ENCODE assay signal across 8 cellular contexts in the genomic region with DNA sequence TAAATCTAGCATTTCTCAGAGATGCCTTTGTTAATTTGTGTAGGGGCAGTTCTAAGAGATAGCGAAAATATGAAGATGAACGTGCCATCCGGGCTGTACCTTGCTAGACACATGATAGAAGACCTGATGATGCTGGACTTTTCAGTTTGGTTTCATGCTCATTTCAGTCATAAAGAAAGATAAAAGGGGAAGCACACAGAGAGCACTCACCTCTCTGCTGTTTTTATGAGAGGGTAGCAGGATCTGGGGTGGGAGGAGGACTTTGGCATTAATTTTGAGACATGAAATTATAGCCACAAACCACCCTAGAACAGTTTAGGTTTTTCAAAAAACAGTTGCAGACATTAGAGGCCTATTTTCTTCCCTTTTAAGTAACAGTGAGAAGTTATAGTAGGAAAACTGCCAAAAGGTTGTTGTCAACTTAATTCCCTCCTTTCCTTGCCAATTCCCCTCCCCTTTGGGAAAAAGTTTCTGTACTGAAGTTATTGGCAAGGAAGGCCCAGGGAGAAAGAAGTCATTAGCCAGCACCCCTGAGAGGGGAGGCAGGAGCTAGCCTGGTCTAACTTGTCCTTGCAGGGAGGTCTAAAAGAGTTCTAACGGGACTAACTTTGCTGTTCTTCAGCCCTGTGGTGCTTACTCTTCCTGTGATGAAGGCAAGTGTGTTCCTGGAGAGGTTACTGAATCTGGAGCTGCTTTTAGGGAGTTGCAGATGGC. TPM values are rescaled to one million over a fixed set of nuclear protein-coding genes. Genes with fewer than 3 reads are reported as not detected.
A peak's percentile ranks its signal among the peaks of the same experiment; 100 is the strongest.
DNase-seq lines count a peak whose midpoint lies in the region; ATAC-seq, FAIRE-seq and TF ChIP-seq lines count a peak whose summit lies in the region.

No MANE protein-coding gene starts in this region.

- peaks cover 26% of the 10 kb centered on the region for H3K4me1 ChIP-seq in A549
- peaks cover 4 to 13% of the 10 kb centered on the region in 2 donors for H3K4me1 ChIP-seq in ascending aorta

- no peak overlapping the region for H3K4me3 Mint-ChIP-seq in natural killer cell

- intact Hi-C loops in ascending aorta (cut with DNase I), result no loop called here
- intact Hi-C loops in natural killer cell (cut with micrococcal nuclease), result no loop called here

- H3K9me3 Mint-ChIP-seq in natural killer cell, result no peaks in the 10 kb centered on the region

- 0 out of 3 replicates have a peak overlapping the region, but pooled peaks have one; percentile 73 for H3K4me2 ChIP-seq in A549

- peaks cover 0 to 2% of the 10 kb centered on the region in 2 donors for H3K27me3 Mint-ChIP-seq in natural killer cell (ENCODE audit: low read depth in 2 of 2)

- CTCF ChIA-PET in A549 (lab: Yijun Ruan, JAX), result interaction anchor here (1.0 to 2.0 kb wide), 4 partner anchors 23 to 32 kb away, joined by 3 to 9 read pairs (median 4); no protein-coding TSS in a partner anchor

- FAIRE-seq in A549 (lab: Jason Lieb, UNC), result no peak

- H3K9me3 ChIP-seq in A549 (no peaks in the 10 kb centered on the region), ascending aorta (no peaks in the 10 kb centered on the region)

- no peak for TF ChIP-seq POLR2A in A549 (IDR thresholded peaks at IDR 0.05; ENCODE audit: low read length)

- 92% methylated on average over 4 of the region's 4 CpGs for WGBS in A549 (ENCODE audit: missing lambda C conversion rate)

- H3K27me3 ChIP-seq in ascending aorta, result no peaks in the 10 kb centered on the region

- DNase-seq in A549 (ENCODE audit: low read depth in 1 of 2, low spot score in 1 of 2) (no peak), ascending aorta (ENCODE audit: low spot score in 2 of 2) (no peak), natural killer cell (no peak), DMS79 (lab: John Stamatoyannopoulos, UW) (no peak), kidney tubule cell (ENCODE audit: low spot score) (no peak)

- TF ChIP-seq CTCF in A549 (IDR thresholded peaks at IDR 0.05) (no peak), ascending aorta (IDR thresholded peaks at IDR 0.05) (no peak), natural killer cell (IDR thresholded peaks at IDR 0.05) (no peak)

- no peaks in the 10 kb centered on the region for H3K36me3 ChIP-seq in ascending aorta

- H3K27ac Mint-ChIP-seq in natural killer cell, result peak overlapping the region; percentile 24 to 36

- POLR2A ChIA-PET in A549 (lab: Yijun Ruan, JAX), result no interaction called here

- H3K36me3 Mint-ChIP-seq in natural killer cell, result no peaks in the 10 kb centered on the region

- TF ChIP-seq EP300 in A549 (IDR thresholded peaks at IDR 0.05), result no peak

- no peak for TF ChIP-seq RAD21 in A549 (conservative IDR thresholded peaks at IDR 0.05 in 1 of 2, IDR thresholded peaks at IDR 0.05 in 1 of 2)

- H3K4me1 Mint-ChIP-seq in natural killer cell, result peaks cover 21 to 22% of the 10 kb centered on the region in 2 donors

- H3K27ac ChIP-seq in A549, result no peak overlapping the region
- H3K27ac ChIP-seq in ascending aorta, result peak overlapping the region; percentile 99 to 100

- H3K4me3 ChIP-seq in A549, result no peak overlapping the region
- peak overlapping the region in 1 of 2 donors; percentile 96 for H3K4me3 ChIP-seq in ascending aorta

- ATAC-seq in A549 (no peak), GM19023 (IDR thresholded peaks at IDR 0.05; ENCODE audit: unreplicated experiment) (peak; percentile 67), HG03095 (IDR thresholded peaks at IDR 0.05; ENCODE audit: unreplicated experiment) (peak; percentile 81), natural killer cell (no peak), esophagus mucosa (no peak)

TF ChIP-seq in A549, 52 proteins besides CTCF, POLR2A, EP300 and RAD21:
- no peak for TF ChIP-seq RCOR1 (IDR thresholded peaks at IDR 0.05; ENCODE audit: low read depth, low read length)
- no peak for TF ChIP-seq ZC3H11A (IDR thresholded peaks at IDR 0.05)
- TF ChIP-seq CHD4 (IDR thresholded peaks at IDR 0.05; ENCODE audit: borderline replicate concordance), result no peak
- TF ChIP-seq CEBPB (IDR thresholded peaks at IDR 0.05), result no peak
- no peak for TF ChIP-seq POLR2AphosphoS2 (conservative IDR thresholded peaks at IDR 0.05; ENCODE audit: low read length)
- TF ChIP-seq, protein P1, sequence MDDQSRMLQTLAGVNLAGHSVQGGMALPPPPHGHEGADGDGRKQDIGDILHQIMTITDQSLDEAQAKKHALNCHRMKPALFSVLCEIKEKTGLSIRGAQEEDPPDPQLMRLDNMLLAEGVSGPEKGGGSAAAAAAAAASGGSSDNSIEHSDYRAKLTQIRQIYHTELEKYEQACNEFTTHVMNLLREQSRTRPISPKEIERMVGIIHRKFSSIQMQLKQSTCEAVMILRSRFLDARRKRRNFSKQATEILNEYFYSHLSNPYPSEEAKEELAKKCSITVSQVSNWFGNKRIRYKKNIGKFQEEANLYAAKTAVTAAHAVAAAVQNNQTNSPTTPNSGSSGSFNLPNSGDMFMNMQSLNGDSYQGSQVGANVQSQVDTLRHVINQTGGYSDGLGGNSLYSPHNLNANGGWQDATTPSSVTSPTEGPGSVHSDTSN (IDR thresholded peaks at IDR 0.05), result no peak
- TF ChIP-seq, protein P2, sequence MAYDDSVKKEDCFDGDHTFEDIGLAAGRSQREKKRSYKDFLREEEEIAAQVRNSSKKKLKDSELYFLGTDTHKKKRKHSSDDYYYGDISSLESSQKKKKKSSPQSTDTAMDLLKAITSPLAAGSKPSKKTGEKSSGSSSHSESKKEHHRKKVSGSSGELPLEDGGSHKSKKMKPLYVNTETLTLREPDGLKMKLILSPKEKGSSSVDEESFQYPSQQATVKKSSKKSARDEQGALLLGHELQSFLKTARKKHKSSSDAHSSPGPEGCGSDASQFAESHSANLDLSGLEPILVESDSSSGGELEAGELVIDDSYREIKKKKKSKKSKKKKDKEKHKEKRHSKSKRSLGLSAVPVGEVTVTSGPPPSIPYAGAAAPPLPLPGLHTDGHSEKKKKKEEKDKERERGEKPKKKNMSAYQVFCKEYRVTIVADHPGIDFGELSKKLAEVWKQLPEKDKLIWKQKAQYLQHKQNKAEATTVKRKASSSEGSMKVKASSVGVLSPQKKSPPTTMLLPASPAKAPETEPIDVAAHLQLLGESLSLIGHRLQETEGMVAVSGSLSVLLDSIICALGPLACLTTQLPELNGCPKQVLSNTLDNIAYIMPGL (CRISPR knock-in tag; IDR thresholded peaks at IDR 0.05; ENCODE audit: borderline replicate concordance), result no peak
- TF ChIP-seq, protein P3, sequence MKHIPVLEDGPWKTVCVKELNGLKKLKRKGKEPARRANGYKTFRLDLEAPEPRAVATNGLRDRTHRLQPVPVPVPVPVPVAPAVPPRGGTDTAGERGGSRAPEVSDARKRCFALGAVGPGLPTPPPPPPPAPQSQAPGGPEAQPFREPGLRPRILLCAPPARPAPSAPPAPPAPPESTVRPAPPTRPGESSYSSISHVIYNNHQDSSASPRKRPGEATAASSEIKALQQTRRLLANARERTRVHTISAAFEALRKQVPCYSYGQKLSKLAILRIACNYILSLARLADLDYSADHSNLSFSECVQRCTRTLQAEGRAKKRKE (CRISPR knock-in tag; IDR thresholded peaks at IDR 0.05; ENCODE audit: low read depth), result no peak
- TF ChIP-seq NFE2L2 (conservative IDR thresholded peaks at IDR 0.05; ENCODE audit: low read length), result no peak
- no peak for TF ChIP-seq CBX2 (IDR thresholded peaks at IDR 0.05; ENCODE audit: borderline replicate concordance, low read depth)
- no peak for TF ChIP-seq MAZ (IDR thresholded peaks at IDR 0.05; ENCODE audit: borderline replicate concordance, low read depth, low read length)
- no peak for TF ChIP-seq JUN (IDR thresholded peaks at IDR 0.05)
- no peak for TF ChIP-seq FOSL2 (IDR thresholded peaks at IDR 0.05)
- TF ChIP-seq FOSL2 (CRISPR knock-in tag; IDR thresholded peaks at IDR 0.05), result no peak
- no peak for TF ChIP-seq MYC (IDR thresholded peaks at IDR 0.05; ENCODE audit: borderline replicate concordance, low read length)
- TF ChIP-seq RARB (CRISPR knock-in tag; IDR thresholded peaks at IDR 0.05), result no peak
- no peak for TF ChIP-seq ZNF302 (CRISPR knock-in tag; IDR thresholded peaks at IDR 0.05)
- TF ChIP-seq, protein P4, sequence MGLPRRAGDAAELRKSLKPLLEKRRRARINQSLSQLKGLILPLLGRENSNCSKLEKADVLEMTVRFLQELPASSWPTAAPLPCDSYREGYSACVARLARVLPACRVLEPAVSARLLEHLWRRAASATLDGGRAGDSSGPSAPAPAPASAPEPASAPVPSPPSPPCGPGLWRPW (IDR thresholded peaks at IDR 0.05), result no peak

RNA-seq across cellular contexts. Expression of a gene that starts 2.7 kb away (rescaled TPM):
- polyA plus RNA-seq in A549 (2011; rRNA removed), result 26.0 and 28.6 TPM in 2 replicates
- 9.2 and 11.9 TPM in 2 replicates for polyA plus RNA-seq in A549 (2012; cell fraction: cytosol; rRNA removed)
- polyA plus RNA-seq in A549 (2012; cell fraction: nucleus; rRNA removed), result 7.0 and 12.1 TPM in 2 replicates
- polyA plus RNA-seq in A549 (2017; fragmentation: RNase III; extraction: RNeasy Plus Mini Kit Qiagen cat#74134 plus additional on column Dnase treatment), result 16.2 to 17.4 TPM (median 16.4 TPM) in 3 replicates
- polyA minus RNA-seq in A549 (2011; rRNA and poly(A)+ RNA removed), result 28.6 and 30.0 TPM in 2 replicates
- 19.2 TPM for total RNA-seq in ascending aorta
- 10 to 100 TPM in 2 of 3 donors, 1 to 10 TPM in 1; 9.8 to 15.7 (median 12.9) TPM for total RNA-seq in natural killer cell
- 8.2 TPM for total RNA-seq in esophagus mucosa

Comparison
In these comparisons a context has a peak if more than half of its experiments do, and no peak if none do; other contexts are left out.
1. ATAC-seq: peak in GM19023 (single experiment) and HG03095 (single experiment); none in A549 (0 of 2), natural killer cell (0 of 3) and esophagus mucosa (single experiment).
2. H3K27ac ChIP-seq: peak in ascending aorta (2 of 2); none in A549 (0 of 2).